ENCODE assay signal across 8 cellular contexts in genomic region chrX:154515803-154516654, GRCh38. TPM values are rescaled to one million over a fixed set of nuclear protein-coding genes. Genes with fewer than 3 reads are reported as not detected.
A peak's percentile ranks its signal among the peaks of the same experiment; 100 is the strongest.
DNase-seq lines count a peak whose midpoint lies in the region; ATAC-seq and TF ChIP-seq lines count a peak whose summit lies in the region.

Gene FAM3A (minus strand): TSS chrX:154516232. CDS start chrX:154515772, 460 bp downstream.

- H3K27me3 Mint-ChIP-seq in progenitor cell of endocrine pancreas, result no peaks in the 10 kb centered on the region

- H3K4me3 ChIP-seq in upper lobe of left lung, result peak within 1 kb of the TSS; percentile 57 to 69 (median 66)

- peak within 1 kb of the TSS; percentile 98 for H3K27ac Mint-ChIP-seq in progenitor cell of endocrine pancreas

- peak within 1 kb of the TSS; percentile 74 for H3K4me3 Mint-ChIP-seq in progenitor cell of endocrine pancreas (ENCODE audit: low read depth)

- H3K36me3 Mint-ChIP-seq in progenitor cell of endocrine pancreas (ENCODE audit: insufficient read depth), result peaks cover 4% of the 10 kb centered on the region

- ATAC-seq in HG02840 (IDR thresholded peaks at IDR 0.05; ENCODE audit: low FRiP score, unreplicated experiment) (peak; percentile 85), left cardiac atrium (peak; percentile 97 to 98), upper lobe of left lung (ENCODE audit: low FRiP score in 2 of 2) (peak; percentile 95 to 99)

- H3K4me1 ChIP-seq in upper lobe of left lung, result peaks cover 0 to 22% (median 0%) of the 10 kb centered on the region in 4 donors

- DNase-seq in GM13976 (ENCODE audit: low spot score) (peak; percentile 92), NCI-H146 (lab: John Stamatoyannopoulos, UW) (peak; percentile 89), T-helper 1 cell (peak; percentile 85 to 90 (median 88)), left cardiac atrium (peak; percentile 93), progenitor cell of endocrine pancreas (ENCODE audit: low spot score, unreplicated experiment) (peak; percentile 86), upper lobe of left lung (peak; percentile 95 to 98)

- TF ChIP-seq POLR2A in upper lobe of left lung (IDR thresholded peaks at IDR 0.05), result peak; percentile 20 to 94 (median 60)

- H3K4me1 Mint-ChIP-seq in progenitor cell of endocrine pancreas (ENCODE audit: low read depth), result peaks cover 13% of the 10 kb centered on the region

- in situ Hi-C loops in GM13976 (cut with MboI; ENCODE audit: low sequenced_read_pairs, unreplicated experiment), result no loop called here

- TF ChIP-seq CTCF in GM13976 (IDR thresholded peaks at IDR 0.05; ENCODE audit: borderline replicate concordance, control extremely low read depth, extremely low read depth, insufficient read depth, missing control alignments) (no peak), progenitor cell of endocrine pancreas (IDR thresholded peaks at IDR 0.05; ENCODE audit: unreplicated experiment) (no peak), upper lobe of left lung (IDR thresholded peaks at IDR 0.05) (no peak)

- WGBS in adipose tissue, 3 donors, result 0 to 36% (median 0%) methylated on average over 15 to 62 of the region's 72 CpGs
- 0 to 39% methylated on average over 1 to 42 of the region's 72 CpGs for WGBS in upper lobe of left lung, 2 donors

- H3K9me3 Mint-ChIP-seq in progenitor cell of endocrine pancreas (ENCODE audit: low read depth), result peaks cover 11% of the 10 kb centered on the region

- TF ChIP-seq EP300 in upper lobe of left lung (IDR thresholded peaks at IDR 0.05), result no peak

- H3K27me3 ChIP-seq in upper lobe of left lung, result peaks cover 0 to 9% (median 0%) of the 10 kb centered on the region in 4 donors

- H3K9me3 ChIP-seq in upper lobe of left lung, result peaks cover 0 to 8% (median 0%) of the 10 kb centered on the region in 4 donors

- intact Hi-C loops in left cardiac atrium (cut with DNase I), result no loop called here

- peak within 1 kb of the TSS; percentile 38 for H3K27ac ChIP-seq in adipose tissue (ENCODE audit: low read depth, low read length)
- H3K27ac ChIP-seq in upper lobe of left lung, result peak within 1 kb of the TSS; percentile 91 to 94 (median 93)

- H3K36me3 ChIP-seq in upper lobe of left lung, result peaks cover 0 to 4% (median 0%) of the 10 kb centered on the region in 4 donors

RNA-seq across cellular contexts. Expression of gene FAM3A, which starts in this region (rescaled TPM):
- 10 to 100 TPM; 48.9 to 61.5 (median 49.3) TPM for polyA plus RNA-seq in adipose tissue
- total RNA-seq in left cardiac atrium (10 to 100 TPM; 44.4 to 51.0 TPM), progenitor cell of endocrine pancreas (29.5 and 34.3 TPM in 2 replicates), upper lobe of left lung (10 to 100 TPM; 41.0 to 67.1 (median 49.3) TPM)

Comparison
In these comparisons a context has a peak if more than half of its experiments do, and no peak if none do; other contexts are left out.
1. Peak in every context shown above with its lines: DNase-seq, ATAC-seq, H3K4me3 ChIP-seq and H3K27ac ChIP-seq.